In the genomic region with DNA sequence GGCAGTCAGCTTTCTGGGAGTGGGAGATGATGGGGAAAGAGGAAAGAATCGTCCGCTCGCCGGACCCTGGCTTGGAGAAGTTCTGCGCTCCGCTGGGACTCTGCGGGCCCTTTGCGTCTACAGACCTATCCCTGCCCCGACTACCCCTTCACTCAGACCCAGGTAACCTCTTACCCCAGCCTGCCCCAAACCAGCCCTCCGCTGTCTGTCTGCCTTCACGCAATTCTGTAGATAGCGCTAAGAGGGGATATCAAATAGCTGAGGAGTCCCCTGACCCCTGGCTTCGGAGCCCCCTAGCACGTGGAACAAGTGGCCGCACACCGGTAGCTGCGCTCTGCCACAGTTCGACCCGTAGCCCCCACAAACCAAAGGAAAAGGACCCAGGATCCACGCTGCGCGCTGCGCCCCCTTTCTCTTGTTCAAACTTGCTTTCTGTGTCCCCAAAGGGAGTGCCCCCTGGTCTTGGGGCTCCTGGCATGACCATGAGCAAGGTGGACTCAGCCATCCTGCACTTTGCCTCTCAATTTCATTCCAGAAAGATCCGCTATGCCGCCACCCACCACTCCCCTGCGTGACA, we compare ENCODE assay signal across 15 cellular contexts. TPM values are rescaled to one million over a fixed set of nuclear protein-coding genes. Genes with fewer than 3 reads are reported as not detected.
DNase-seq lines count a peak whose midpoint lies in the region; ATAC-seq, FAIRE-seq and TF ChIP-seq lines count a peak whose summit lies in the region.
"Had no signal": no experiment of that assay in that cellular context is flagged by ENCODE, and none has a peak within 500 bp of the region (broad histone marks: within the 10 kb centered on the region; RNA-seq: fewer than 3 reads in every experiment).

No MANE protein-coding gene starts in this region.

- H3K4me2 ChIP-seq in H1 (ENCODE audit: insufficient read depth in 1 of 2, low read depth in 2 of 2, low read length in 2 of 2) (no peak overlapping the region; a peak in 1 of 4 replicates), mesenchymal stem cell (ENCODE audit: low read length, poor library complexity, severe bottlenecking) (peak overlapping the region; percentile 86)
- H3K4me2 ChIP-seq: BLaER1 treated with 17β-estradiol and CSF1 and Interleukin-3, amounts not matched to agents 10 nM and 100 nM had no signal

- H4K20me1 ChIP-seq in H1 (replicated peaks in 1 of 2; ENCODE audit: control insufficient read depth in 1 of 2, insufficient read depth in 2 of 2, low read length in 2 of 2): peaks cover 22 to 26% of the 10 kb centered on the region in 2 experiments
- H4K20me1 ChIP-seq: BLaER1 treated with 17β-estradiol and CSF1 and Interleukin-3, amounts not matched to agents 10 nM and 100 nM had no signal

- 0 out of 2 replicates have a peak overlapping the region, but pooled peaks have one; percentile 21 for H2BK12ac ChIP-seq in H1 (ENCODE audit: low read depth, low read length)
- H2BK12ac ChIP-seq in mesenchymal stem cell (ENCODE audit: low read length in 2 of 2): peak overlapping the region; percentile 46 to 67

- no peak overlapping the region for H4K8ac ChIP-seq in H1 (ENCODE audit: extremely low read depth, insufficient read depth, low read length)
- H4K8ac ChIP-seq in mesenchymal stem cell (ENCODE audit: low read length): no peak overlapping the region

- H3K4ac ChIP-seq in H1 (replicated peaks; ENCODE audit: insufficient read length, low read depth, low read length): no peak overlapping the region
- no peak overlapping the region for H3K4ac ChIP-seq in mesenchymal stem cell (ENCODE audit: low read depth in 1 of 2, low read length in 2 of 2)

- ATAC-seq in RWPE2 (ENCODE audit: low read depth) (no peak), thoracic aorta (ENCODE audit: insufficient number of reproducible peaks, low FRiP score, low read depth) (no peak), omental fat pad (ENCODE audit: low FRiP score) (no peak)

- H3K9ac ChIP-seq in H1 (replicated peaks in 1 of 4; ENCODE audit: extremely low read depth in 1 of 4, low read depth in 3 of 4, low read length in 3 of 4) (no peak overlapping the region), mesenchymal stem cell (ENCODE audit: low read length) (no peak overlapping the region)
- H3K9ac ChIP-seq: BLaER1 treated with 17β-estradiol and CSF1 and Interleukin-3, amounts not matched to agents 10 nM and 100 nM had no signal

- no peak for TF ChIP-seq EP300 in H1 (IDR thresholded peaks at IDR 0.05; ENCODE audit: borderline replicate concordance in 1 of 2, low read depth in 2 of 2, low read length in 2 of 2)

- TF ChIP-seq RAD21 in H1 (IDR thresholded peaks at IDR 0.05 in 1 of 2, conservative IDR thresholded peaks at IDR 0.05 in 1 of 2; ENCODE audit: low read depth in 2 of 2, low read length in 2 of 2): no peak

- H3K27ac ChIP-seq in RWPE2 (ENCODE audit: poor library complexity, severe bottlenecking) (no peak overlapping the region), H1 (ENCODE audit: low read depth, low read length) (no peak overlapping the region), mesenchymal stem cell (ENCODE audit: low read length, poor library complexity, severe bottlenecking) (peak overlapping the region; percentile 99), thoracic aorta (peak overlapping the region; percentile 96 to 99), RWPE1 (no peak overlapping the region)
- H3K27ac ChIP-seq: BLaER1 treated with 17β-estradiol and CSF1 and Interleukin-3, amounts not matched to agents 10 nM and 100 nM had no signal

- H2AK5ac ChIP-seq in H1 (ENCODE audit: low read depth, low read length): 0 out of 2 replicates have a peak overlapping the region, but pooled peaks have one; percentile 25
- peak overlapping the region; percentile 100 for H2AK5ac ChIP-seq in mesenchymal stem cell (ENCODE audit: low read length, severe bottlenecking)

- no peak overlapping the region for H2BK120ac ChIP-seq in H1 (replicated peaks; ENCODE audit: low read depth, low read length)
- H2BK120ac ChIP-seq in mesenchymal stem cell (ENCODE audit: low read depth, low read length): no peak overlapping the region

- H3K14ac ChIP-seq in H1 (ENCODE audit: insufficient read length) (no peak overlapping the region), mesenchymal stem cell (ENCODE audit: low read length in 2 of 2) (no peak overlapping the region)

- H3K9me3 ChIP-seq in RWPE2 (ENCODE audit: severe bottlenecking) (no peaks in the 10 kb centered on the region), H1 (ENCODE audit: insufficient read depth in 2 of 2, low read depth in 1 of 2, low read length in 1 of 2) (no peaks in the 10 kb centered on the region), mesenchymal stem cell (ENCODE audit: control insufficient read depth, low read length) (no peaks in the 10 kb centered on the region), thoracic aorta (no peaks in the 10 kb centered on the region)
- H3K9me3 ChIP-seq: HAP-1 had no signal

- H2AFZ ChIP-seq in H1 (ENCODE audit: low read length): no peak overlapping the region
- H2AFZ ChIP-seq in mesenchymal stem cell (ENCODE audit: low read depth, low read length): no peak overlapping the region

- no peak overlapping the region; the same call in 1 of the 2 replicates for H2BK15ac ChIP-seq in H1 (ENCODE audit: low read length)
- H2BK15ac ChIP-seq in mesenchymal stem cell (ENCODE audit: low read depth, poor library complexity, severe bottlenecking): no peak overlapping the region

- TF ChIP-seq POLR2A in H1 (IDR thresholded peaks at IDR 0.05; ENCODE audit: control extremely low read depth in 1 of 2, low read depth in 2 of 2, low read length in 2 of 2): no peak

- H3K36me3 ChIP-seq in RWPE2 (ENCODE audit: low read depth) (no peaks in the 10 kb centered on the region), H1 (ENCODE audit: control insufficient read depth in 2 of 4, insufficient read depth in 4 of 4, low read length in 3 of 4) (no peaks in the 10 kb centered on the region), mesenchymal stem cell (ENCODE audit: control insufficient read depth in 1 of 2, insufficient read depth in 2 of 2, low read depth in 1 of 2, low read length in 2 of 2) (peaks cover 10 to 50% of the 10 kb centered on the region in 2 experiments), thoracic aorta (no peaks in the 10 kb centered on the region)
- H3K36me3 ChIP-seq: BLaER1 treated with 17β-estradiol and CSF1 and Interleukin-3, amounts not matched to agents 10 nM and 100 nM; HAP-1 had no signal

- WGBS in H1 (ENCODE audit: extremely low coverage in 1 of 2, insufficient coverage in 1 of 2, insufficient read length in 1 of 2, insufficient replicate concordance in 2 of 2, low coverage in 1 of 2, low lambda C conversion rate in 2 of 2, missing lambda C conversion rate in 1 of 2), 2 experiments: 13% methylated on average over 22 of the region's 26 CpGs; no CpG with 5 or more reads in 1 of the 2 experiments
- WGBS in mesenchymal stem cell: 33% methylated on average over 21 of the region's 26 CpGs

- H3K18ac ChIP-seq in H1 (ENCODE audit: extremely low read depth, low read length): no peak overlapping the region
- H3K18ac ChIP-seq in mesenchymal stem cell (ENCODE audit: low read depth in 1 of 2, low read length in 2 of 2): peak overlapping the region in 1 of 2 experiments; percentile 21

- DNase-seq in RWPE2 (ENCODE audit: low spot score) (peak; percentile 45), H1 (ENCODE audit: low read depth in 1 of 2, low spot score in 2 of 2) (peak in 1 of 2 experiments; percentile 63), mesenchymal stem cell (no peak), thoracic aorta (ENCODE audit: low spot score) (no peak), RWPE1 (ENCODE audit: low spot score) (no peak), NCI-H748 (lab: John Stamatoyannopoulos, UW; ENCODE audit: unreplicated experiment) (no peak), omental fat pad (ENCODE audit: low spot score) (no peak), AG20443 (ENCODE audit: low spot score) (no peak)
- DNase-seq: activated CD4-positive, alpha-beta T cell treated with anti-CD3 and anti-CD28 coated beads for 48 hours; activated T-cell treated with anti-CD3 and anti-CD28 coated beads, Interleukin-2, amount 50 U/mL, for 48 hours; DND-41; NCI-H1694 treated with DMSO at 0.1 percent for 48 hours had no signal

- FAIRE-seq in H1 (lab: Jason Lieb, UNC): no peak

- H4K91ac ChIP-seq in H1 (replicated peaks; ENCODE audit: insufficient read length, low read length) (no peak overlapping the region), mesenchymal stem cell (ENCODE audit: low read length) (peak overlapping the region; percentile 22)

- TF ChIP-seq CTCF in RWPE2 (IDR thresholded peaks at IDR 0.05; ENCODE audit: poor library complexity, severe bottlenecking) (no peak), H1 (IDR thresholded peaks at IDR 0.05; ENCODE audit: control extremely low read depth in 1 of 3, insufficient read depth in 1 of 3, low read depth in 1 of 3, low read length in 3 of 3) (no peak), thoracic aorta (IDR thresholded peaks at IDR 0.05) (no peak), RWPE1 (conservative IDR thresholded peaks at IDR 0.05; ENCODE audit: low read depth) (no peak), omental fat pad (IDR thresholded peaks at IDR 0.05) (no peak)

- no peaks in the 10 kb centered on the region; the same call in 1 of the 2 replicates for H3K23me2 ChIP-seq in H1 (ENCODE audit: low read depth, low read length)

- H3K4me3 ChIP-seq in RWPE2 (ENCODE audit: severe bottlenecking) (no peak overlapping the region), H1 (ENCODE audit: extremely low read depth in 1 of 4, insufficient read depth in 2 of 4, low read depth in 3 of 4, low read length in 4 of 4) (no peak overlapping the region), mesenchymal stem cell (ENCODE audit: insufficient read depth in 1 of 2, low read depth in 1 of 2, low read length in 2 of 2) (peak overlapping the region in 1 of 2 experiments; percentile 78), thoracic aorta (peak overlapping the region; percentile 99)
- H3K4me3 ChIP-seq: BLaER1 treated with 17β-estradiol and CSF1 and Interleukin-3, amounts not matched to agents 10 nM and 100 nM; HAP-1 had no signal

- 0 out of 2 replicates have a peak overlapping the region, but pooled peaks have one; percentile 55 for H2BK20ac ChIP-seq in H1 (ENCODE audit: low read length)

- H3K4me1 ChIP-seq in RWPE2 (ENCODE audit: insufficient read depth, poor library complexity, severe bottlenecking) (no peaks in the 10 kb centered on the region), H1 (replicated peaks in 1 of 4; ENCODE audit: control insufficient read depth in 3 of 4, insufficient read depth in 4 of 4, low read length in 3 of 4) (0 out of 7 replicates have a peak, but pooled peaks cover 0 to 2% (median 0%) of the 10 kb centered on the region in 4 experiments), mesenchymal stem cell (ENCODE audit: control insufficient read depth, insufficient read depth, low read depth, low read length) (peaks cover 15% of the 10 kb centered on the region), thoracic aorta (ENCODE audit: control insufficient read depth in 1 of 2, low read depth in 2 of 2) (peaks cover 3 to 78% of the 10 kb centered on the region in 2 donors)
- H3K4me1 ChIP-seq: BLaER1 treated with 17β-estradiol and CSF1 and Interleukin-3, amounts not matched to agents 10 nM and 100 nM had no signal

- no peak overlapping the region for H4K5ac ChIP-seq in H1 (ENCODE audit: insufficient read length, low read depth, low read length)

- no peaks in the 10 kb centered on the region for H3K27me3 ChIP-seq in RWPE2 (ENCODE audit: insufficient read depth, poor library complexity, severe bottlenecking)
- H3K27me3 ChIP-seq in H1 (replicated peaks in 1 of 4; ENCODE audit: control insufficient read depth in 3 of 4, extremely low read depth in 1 of 4, insufficient read depth in 3 of 4, low read length in 3 of 4): peaks cover 100% of the 10 kb centered on the region in 4 experiments
- no peaks in the 10 kb centered on the region for H3K27me3 ChIP-seq in mesenchymal stem cell (ENCODE audit: control insufficient read depth in 1 of 2, insufficient read depth in 1 of 2, low read length in 2 of 2)
- H3K27me3 ChIP-seq in thoracic aorta (replicated peaks; ENCODE audit: insufficient read depth): no peaks in the 10 kb centered on the region
- H3K27me3 ChIP-seq: BLaER1 treated with 17β-estradiol and CSF1 and Interleukin-3, amounts not matched to agents 10 nM and 100 nM had no signal

- H3K23ac ChIP-seq in H1 (ENCODE audit: insufficient read length): no peak overlapping the region
- H3K23ac ChIP-seq in mesenchymal stem cell (ENCODE audit: low read length in 2 of 2): peak overlapping the region in 1 of 2 experiments; percentile 46

- CTCF ChIA-PET in H1 (lab: Charles Lee; ENCODE audit: partially characterized antibody) (interaction anchor here (0.9 to 1.4 kb wide), 2 partner anchors 21 to 29 kb away, joined by 3 to 4 read pairs; no protein-coding TSS in a partner anchor), RWPE1 (lab: Yijun Ruan, JAX) (interaction anchor here (0.6 kb wide), 1 partner anchor 43 kb away, joined by 3 read pairs; no protein-coding TSS in a partner anchor)

- H3K79me2 ChIP-seq in H1 (ENCODE audit: control insufficient read depth in 1 of 2, insufficient read depth in 2 of 2, low read length in 2 of 2): no peaks in the 10 kb centered on the region

- no peak overlapping the region for H2BK5ac ChIP-seq in H1 (ENCODE audit: low read depth, low read length)
- H2BK5ac ChIP-seq in mesenchymal stem cell (ENCODE audit: low read depth, low read length, poor library complexity, severe bottlenecking): peak overlapping the region; percentile 98

- POLR2A ChIA-PET in H1 (lab: Charles Lee; ENCODE audit: partially characterized antibody): no interaction called here
- POLR2A ChIA-PET in RWPE1 (lab: Yijun Ruan, JAX; ENCODE audit: low non-redundant PET): no interaction called here

- H3K79me1 ChIP-seq in H1 (ENCODE audit: low read depth, low read length): no peaks in the 10 kb centered on the region
- no peaks in the 10 kb centered on the region for H3K79me1 ChIP-seq in mesenchymal stem cell (replicated peaks; ENCODE audit: low read length, poor library complexity, severe bottlenecking)

- H3K56ac ChIP-seq in H1 (replicated peaks; ENCODE audit: insufficient read length, low read depth, low read length): no peak overlapping the region

RNA-seq across cellular contexts. Expression of a gene that starts 7.0 kb away (rescaled TPM):
- total RNA-seq in H1 (2021; fragmentation: NEBNext Ultra II Directional; extraction: Animal tissue kit (Norgen Biotek cat#: 25700)): not detected in 2 replicates
- not detected in 2 replicates for polyA plus RNA-seq in H1 (2011; rRNA removed)
- not detected for polyA plus RNA-seq in H1 (2011; cell fraction: cytosol; rRNA removed)
- polyA plus RNA-seq in H1 (2011; cell fraction: nucleus; rRNA removed): not detected
- polyA plus RNA-seq in H1 (2012, experiment 1 of 2): not detected in 4 replicates
- not detected for polyA plus RNA-seq in H1 (2012, experiment 2 of 2)
- polyA plus RNA-seq in H1 (2013, experiment 1 of 2): not detected
- polyA plus RNA-seq in H1 (2013, experiment 2 of 2): not detected
- not detected in 2 replicates for polyA minus RNA-seq in H1 (2011; rRNA and poly(A)+ RNA removed)
- not detected for polyA minus RNA-seq in H1 (2011; cell fraction: cytosol; rRNA and poly(A)+ RNA removed)
- not detected for polyA minus RNA-seq in H1 (2011; cell fraction: nucleus; rRNA and poly(A)+ RNA removed)
- polyA plus RNA-seq in mesenchymal stem cell (2013, experiment 1 of 2): 0.91 TPM
- 1.1 TPM for polyA plus RNA-seq in mesenchymal stem cell (2013, experiment 2 of 2)
- total RNA-seq in thoracic aorta (1 to 10 TPM; 3.7 to 6.1 TPM), omental fat pad (1 to 10 TPM; 1.6 to 5.7 (median 3.1) TPM)

RNA-seq across cellular contexts. Expression of a gene that starts 19.9 kb away (rescaled TPM):
- not detected in 2 replicates for total RNA-seq in H1 (2021; fragmentation: NEBNext Ultra II Directional; extraction: Animal tissue kit (Norgen Biotek cat#: 25700))
- polyA plus RNA-seq in H1 (2011; rRNA removed): not detected in 2 replicates
- not detected for polyA plus RNA-seq in H1 (2011; cell fraction: cytosol; rRNA removed)
- not detected for polyA plus RNA-seq in H1 (2011; cell fraction: nucleus; rRNA removed)
- polyA plus RNA-seq in H1 (2012, experiment 1 of 2): not detected in 4 replicates
- not detected for polyA plus RNA-seq in H1 (2012, experiment 2 of 2)
- not detected for polyA plus RNA-seq in H1 (2013, experiment 1 of 2)
- not detected for polyA plus RNA-seq in H1 (2013, experiment 2 of 2)
- polyA minus RNA-seq in H1 (2011; rRNA and poly(A)+ RNA removed): not detected in 2 replicates
- not detected for polyA minus RNA-seq in H1 (2011; cell fraction: cytosol; rRNA and poly(A)+ RNA removed)
- polyA minus RNA-seq in H1 (2011; cell fraction: nucleus; rRNA and poly(A)+ RNA removed): not detected
- 2.0 TPM for polyA plus RNA-seq in mesenchymal stem cell (2013, experiment 1 of 2)
- polyA plus RNA-seq in mesenchymal stem cell (2013, experiment 2 of 2): 2.0 TPM
- total RNA-seq in thoracic aorta: 1 to 10 TPM in 1 of 2 donors, under 1 TPM in 1; 0.35 to 1.2 TPM
- total RNA-seq in omental fat pad: 10 to 100 TPM; 10.4 to 39.4 (median 26.5) TPM
- total RNA-seq: T-helper 1 cell treated with Interleukin-12 subunit alpha and Interleukin-12 subunit beta and Interleukin-4 antibody, amounts not matched to agents 30 ng/mL and 1 ng/mL, for 36 hours had no signal

RNA-seq across cellular contexts. Expression of a gene that starts 21.1 kb away (rescaled TPM):
- total RNA-seq in H1 (2021; fragmentation: NEBNext Ultra II Directional; extraction: Animal tissue kit (Norgen Biotek cat#: 25700)): not detected in 2 replicates
- not detected in 2 replicates for polyA plus RNA-seq in H1 (2011; rRNA removed)
- not detected for polyA plus RNA-seq in H1 (2011; cell fraction: cytosol; rRNA removed)
- polyA plus RNA-seq in H1 (2011; cell fraction: nucleus; rRNA removed): not detected
- not detected in 4 replicates for polyA plus RNA-seq in H1 (2012, experiment 1 of 2)
- polyA plus RNA-seq in H1 (2012, experiment 2 of 2): not detected
- polyA plus RNA-seq in H1 (2013, experiment 1 of 2): not detected
- not detected for polyA plus RNA-seq in H1 (2013, experiment 2 of 2)
- polyA minus RNA-seq in H1 (2011; rRNA and poly(A)+ RNA removed): not detected in 2 replicates
- polyA minus RNA-seq in H1 (2011; cell fraction: cytosol; rRNA and poly(A)+ RNA removed): not detected
- polyA minus RNA-seq in H1 (2011; cell fraction: nucleus; rRNA and poly(A)+ RNA removed): not detected
- 0.51 TPM for polyA plus RNA-seq in mesenchymal stem cell (2013, experiment 1 of 2)
- polyA plus RNA-seq in mesenchymal stem cell (2013, experiment 2 of 2): 0.58 TPM
- 1 to 10 TPM; 3.4 to 4.6 TPM for total RNA-seq in thoracic aorta
- total RNA-seq in omental fat pad: 1 to 10 TPM; 1.1 to 3.5 (median 1.5) TPM
- total RNA-seq: T-helper 1 cell treated with Interleukin-12 subunit alpha and Interleukin-12 subunit beta and Interleukin-4 antibody, amounts not matched to agents 30 ng/mL and 1 ng/mL, for 36 hours had no signal

RNA-seq across cellular contexts. Expression of a gene that starts 24.0 kb away (rescaled TPM):
- not detected in 2 replicates for total RNA-seq in H1 (2021; fragmentation: NEBNext Ultra II Directional; extraction: Animal tissue kit (Norgen Biotek cat#: 25700))
- not detected in 2 replicates for polyA plus RNA-seq in H1 (2011; rRNA removed)
- polyA plus RNA-seq in H1 (2011; cell fraction: cytosol; rRNA removed): not detected
- not detected for polyA plus RNA-seq in H1 (2011; cell fraction: nucleus; rRNA removed)
- polyA plus RNA-seq in H1 (2012, experiment 1 of 2): not detected in 4 replicates
- polyA plus RNA-seq in H1 (2012, experiment 2 of 2): not detected
- not detected for polyA plus RNA-seq in H1 (2013, experiment 1 of 2)
- polyA plus RNA-seq in H1 (2013, experiment 2 of 2): not detected
- not detected in 2 replicates for polyA minus RNA-seq in H1 (2011; rRNA and poly(A)+ RNA removed)
- not detected for polyA minus RNA-seq in H1 (2011; cell fraction: cytosol; rRNA and poly(A)+ RNA removed)
- not detected for polyA minus RNA-seq in H1 (2011; cell fraction: nucleus; rRNA and poly(A)+ RNA removed)
- 0.62 TPM for polyA plus RNA-seq in mesenchymal stem cell (2013, experiment 1 of 2)
- 0.59 TPM for polyA plus RNA-seq in mesenchymal stem cell (2013, experiment 2 of 2)
- not detected for total RNA-seq in thoracic aorta
- total RNA-seq in omental fat pad: 10 to 100 TPM in 1 of 4 donors, 1 to 10 TPM in 3; 1.1 to 13.1 (median 6.4) TPM
- total RNA-seq: T-helper 1 cell treated with Interleukin-12 subunit alpha and Interleukin-12 subunit beta and Interleukin-4 antibody, amounts not matched to agents 30 ng/mL and 1 ng/mL, for 36 hours had no signal

RNA-seq across cellular contexts. Expression of a gene that starts 27.8 kb away (rescaled TPM):
- not detected in 2 replicates for total RNA-seq in H1 (2021; fragmentation: NEBNext Ultra II Directional; extraction: Animal tissue kit (Norgen Biotek cat#: 25700))
- not detected in 2 replicates for polyA plus RNA-seq in H1 (2011; rRNA removed)
- not detected for polyA plus RNA-seq in H1 (2011; cell fraction: cytosol; rRNA removed)
- polyA plus RNA-seq in H1 (2011; cell fraction: nucleus; rRNA removed): not detected
- not detected in 4 replicates for polyA plus RNA-seq in H1 (2012, experiment 1 of 2)
- not detected for polyA plus RNA-seq in H1 (2012, experiment 2 of 2)
- polyA plus RNA-seq in H1 (2013, experiment 1 of 2): not detected
- 0.06 TPM for polyA plus RNA-seq in H1 (2013, experiment 2 of 2)
- polyA minus RNA-seq in H1 (2011; rRNA and poly(A)+ RNA removed): not detected in 2 replicates
- not detected for polyA minus RNA-seq in H1 (2011; cell fraction: cytosol; rRNA and poly(A)+ RNA removed)
- polyA minus RNA-seq in H1 (2011; cell fraction: nucleus; rRNA and poly(A)+ RNA removed): not detected
- 1.6 TPM for polyA plus RNA-seq in mesenchymal stem cell (2013, experiment 1 of 2)
- 1.5 TPM for polyA plus RNA-seq in mesenchymal stem cell (2013, experiment 2 of 2)
- 1 to 10 TPM in 1 of 2 donors, not detected in 1; 3.1 TPM for total RNA-seq in thoracic aorta
- under 1 TPM; 0.56 to 0.84 (median 0.77) TPM for total RNA-seq in omental fat pad

Comparison
In these comparisons a context has a peak if more than half of its experiments do, and no peak if none do; other contexts are left out.
1. H3K27ac ChIP-seq: peak in mesenchymal stem cell (single experiment) and thoracic aorta (2 of 2); none in RWPE2 (single experiment), H1 (single experiment) and RWPE1 (single experiment).
2. RNA of a gene that starts 19.9 kb away (total RNA-seq): 10.4 to 39.4 TPM in omental fat pad; 0.35 to 1.2 TPM in thoracic aorta and not detected in H1; every median in the first group is over 4 times any median in the second.